ENCODE assay signal across 28 cellular contexts in genomic region chr15:80132382-80132781, GRCh38.
"Had no signal": no experiment of that assay in that cellular context is flagged by ENCODE, and none has a peak within 500 bp of the region (broad histone marks: within the 10 kb centered on the region; RNA-seq: fewer than 3 reads in every experiment).

No MANE protein-coding gene starts in this region.

- H3K4me3 Mint-ChIP-seq: dendritic cell treated with granulocyte-macrophage colony-stimulating factor and Interleukin-4, amounts not matched to agents 40 ng/mL and 50 ng/mL, for 4 days; effector memory CD8-positive, alpha-beta T cell; endodermal cell had no signal

- H3K27ac Mint-ChIP-seq: dendritic cell treated with granulocyte-macrophage colony-stimulating factor and Interleukin-4, amounts not matched to agents 40 ng/mL and 50 ng/mL, for 4 days; endodermal cell had no signal

- H3K9me3 ChIP-seq: colonic mucosa, esophagus muscularis mucosa, esophagus squamous epithelium, gastrocnemius medialis, gastroesophageal sphincter, heart left ventricle had no signal

- DNase-seq: colonic mucosa; cortex of kidney; dermis blood vessel endothelial cell; dorsolateral prefrontal cortex; effector CD4-positive, alpha-beta T cell; effector CD8-positive, alpha-beta T cell; effector memory CD4-positive, alpha-beta T cell; effector memory CD8-positive, alpha-beta T cell; endodermal cell; erythroblast; esophagus squamous epithelium; foreskin fibroblast; foreskin keratinocyte; foreskin melanocyte; gastrocnemius medialis; glutamatergic neuron; head of caudate nucleus; heart left ventricle had no signal

- FAIRE-seq: colon, endometrium, endothelial cell of umbilical vein, frontal cortex had no signal

- H3K4me1 ChIP-seq: colonic mucosa, esophagus squamous epithelium, foreskin keratinocyte, gastrocnemius medialis, heart left ventricle had no signal

- H3K27me3 Mint-ChIP-seq: dendritic cell treated with granulocyte-macrophage colony-stimulating factor and Interleukin-4, amounts not matched to agents 40 ng/mL and 50 ng/mL, for 4 days; effector memory CD8-positive, alpha-beta T cell had no signal

- H3K9me3 Mint-ChIP-seq: dendritic cell treated with granulocyte-macrophage colony-stimulating factor and Interleukin-4, amounts not matched to agents 40 ng/mL and 50 ng/mL, for 4 days; effector memory CD8-positive, alpha-beta T cell; endodermal cell had no signal

- H3K36me3 ChIP-seq: colonic mucosa had no signal

- H3K27ac ChIP-seq: colonic mucosa, coronary artery, dorsolateral prefrontal cortex, epithelial cell of prostate, esophagus muscularis mucosa, esophagus squamous epithelium, foreskin keratinocyte, gastrocnemius medialis, gastroesophageal sphincter, heart left ventricle had no signal

- ATAC-seq: effector memory CD8-positive, alpha-beta T cell; esophagus mucosa; foreskin keratinocyte; gastrocnemius medialis; gastroesophageal sphincter; heart left ventricle had no signal

- H3K4me3 ChIP-seq: colonic mucosa, coronary artery, dorsolateral prefrontal cortex, esophagus muscularis mucosa, esophagus squamous epithelium, gastrocnemius medialis, gastroesophageal sphincter, heart left ventricle had no signal

- H3K27me3 ChIP-seq: colonic mucosa, dorsolateral prefrontal cortex, esophagus muscularis mucosa, esophagus squamous epithelium, foreskin keratinocyte, gastrocnemius medialis, gastroesophageal sphincter, heart left ventricle had no signal
